16 cellular contexts compared by ENCODE assay signal in genomic region chr10:22628309-22628708, GRCh38.
A peak's percentile ranks its signal among the peaks of the same experiment; 100 is the strongest.
DNase-seq lines count a peak whose midpoint lies in the region; ATAC-seq and TF ChIP-seq lines count a peak whose summit lies in the region.
"Had no signal": no experiment of that assay in that cellular context is flagged by ENCODE, and none has a peak within 500 bp of the region (broad histone marks: within the 10 kb centered on the region; RNA-seq: fewer than 3 reads in every experiment).

No MANE protein-coding gene starts in this region.

- peak overlapping the region; percentile 80 for H3K27ac Mint-ChIP-seq in activated CD8-positive, alpha-beta memory T cell treated with anti-CD3 and anti-CD28 coated beads, Interleukin-2, amount 10 ng/mL, durations not matched to agents 7 days and 5 days
- H3K27ac Mint-ChIP-seq in T-cell = peak overlapping the region; percentile 98
- peak overlapping the region; percentile 93 for H3K27ac Mint-ChIP-seq in stimulated activated effector memory CD8-positive, alpha-beta T cell treated with anti-CD3 and anti-CD28 coated beads, Interleukin-12 subunit alpha, Interleukin-12 subunit beta, amount 100 ng/mL, for 72 hours
- H3K27ac Mint-ChIP-seq: nephron had no signal

- H3K27me3 ChIP-seq in left ventricle myocardium inferior (ENCODE audit: low read depth) = no peaks in the 10 kb centered on the region
- H3K27me3 ChIP-seq: gastrocnemius medialis had no signal

- H3K36me3 ChIP-seq in left ventricle myocardium inferior = no peaks in the 10 kb centered on the region
- H3K36me3 ChIP-seq: gastrocnemius medialis had no signal

- H3K27ac ChIP-seq in cingulate gyrus (ENCODE audit: low read depth, low read length) = peak overlapping the region; percentile 56
- no peak overlapping the region for H3K27ac ChIP-seq in left ventricle myocardium inferior (replicated peaks)
- H3K27ac ChIP-seq: epithelial cell of prostate, gastrocnemius medialis, psoas muscle had no signal

- CTCF ChIA-PET in activated CD8-positive, alpha-beta memory T cell treated with anti-CD3 and anti-CD28 coated beads, Interleukin-2, amount 10 ng/mL, durations not matched to agents 7 days and 5 days (lab: Charles Lee) = interaction anchor here (0.6 to 3.5 kb wide), 5 partner anchors 10 to 27 kb away, joined by 3 to 15 read pairs (median 4); no protein-coding TSS in a partner anchor
- CTCF ChIA-PET in T-cell (lab: Charles Lee) = interaction anchor here in 1 of 2 donors (1.1 to 2.5 kb wide), 2 partner anchors 9 to 11 kb away, joined by 5 to 7 read pairs; no protein-coding TSS in a partner anchor

- POLR2A ChIA-PET in T-cell (lab: Charles Lee) = interaction anchor here (0.6 to 1.1 kb wide), 2 partner anchors 17 to 625 kb away, joined by 6 to 10 read pairs; no protein-coding TSS in a partner anchor

- H3K9me3 ChIP-seq in left ventricle myocardium inferior (replicated peaks) = no peaks in the 10 kb centered on the region
- H3K9me3 ChIP-seq: gastrocnemius medialis, psoas muscle had no signal

- no peak for TF ChIP-seq CTCF in left ventricle myocardium inferior (IDR thresholded peaks at IDR 0.05; ENCODE audit: borderline replicate concordance)

- no peak overlapping the region for H3K4me3 ChIP-seq in left ventricle myocardium inferior
- H3K4me3 ChIP-seq: gastrocnemius medialis, lung, psoas muscle had no signal

- intact Hi-C loops in left ventricle myocardium inferior (cut with micrococcal nuclease) = no loop called here

- DNase-seq in activated CD8-positive, alpha-beta memory T cell treated with anti-CD3 and anti-CD28 coated beads, Interleukin-2, amount 10 ng/mL, durations not matched to agents 7 days and 5 days = no peak
- DNase-seq in activated CD8-positive, alpha-beta memory T cell treated with anti-CD3 and anti-CD28 coated beads, Interleukin-2, amount 50 U/mL, for 4 hours = no peak
- DNase-seq in T-cell (no peak), NCI-H1436 treated with DMSO at 0.1 percent for 48 hours (lab: John Stamatoyannopoulos, UW) (no peak), islet precursor cell (no peak), left ventricle myocardium inferior (no peak)
- no peak for DNase-seq in stimulated activated effector memory CD8-positive, alpha-beta T cell treated with anti-CD3 and anti-CD28 coated beads, Interleukin-12 subunit alpha, Interleukin-12 subunit beta, amount 100 ng/mL, for 72 hours (ENCODE audit: low spot score in 2 of 2)
- DNase-seq: anterior cingulate cortex, gastrocnemius medialis, NCI-H1092, NCI-H748 treated with DMSO at 0.1 percent for 48 hours, psoas muscle had no signal

- peaks cover 65% of the 10 kb centered on the region for H3K4me1 ChIP-seq in left ventricle myocardium inferior

- no peak for ATAC-seq in activated CD8-positive, alpha-beta memory T cell treated with anti-CD3 and anti-CD28 coated beads, Interleukin-2, amount 10 ng/mL, durations not matched to agents 7 days and 5 days
- no peak for ATAC-seq in T-cell (replicated peaks in 1 of 4)
- no peak for ATAC-seq in stimulated activated effector memory CD8-positive, alpha-beta T cell treated with anti-CD3 and anti-CD28 coated beads, Interleukin-12 subunit alpha, Interleukin-12 subunit beta, amount 100 ng/mL, for 72 hours
- ATAC-seq: gastrocnemius medialis, psoas muscle had no signal

- H3K27me3 Mint-ChIP-seq in activated CD8-positive, alpha-beta memory T cell treated with anti-CD3 and anti-CD28 coated beads, Interleukin-2, amount 10 ng/mL, durations not matched to agents 7 days and 5 days = no peaks in the 10 kb centered on the region
- H3K27me3 Mint-ChIP-seq in T-cell = no peaks in the 10 kb centered on the region

- peaks cover 85% of the 10 kb centered on the region for H3K4me1 Mint-ChIP-seq in activated CD8-positive, alpha-beta memory T cell treated with anti-CD3 and anti-CD28 coated beads, Interleukin-2, amount 10 ng/mL, durations not matched to agents 7 days and 5 days
- peaks cover 96 to 98% (median 97%) of the 10 kb centered on the region in 3 donors for H3K4me1 Mint-ChIP-seq in T-cell
- peaks cover 87% of the 10 kb centered on the region for H3K4me1 Mint-ChIP-seq in stimulated activated effector memory CD8-positive, alpha-beta T cell treated with anti-CD3 and anti-CD28 coated beads, Interleukin-12 subunit alpha, Interleukin-12 subunit beta, amount 100 ng/mL, for 72 hours

- no peak overlapping the region for H3K4me3 Mint-ChIP-seq in activated CD8-positive, alpha-beta memory T cell treated with anti-CD3 and anti-CD28 coated beads, Interleukin-2, amount 10 ng/mL, durations not matched to agents 7 days and 5 days
- H3K4me3 Mint-ChIP-seq in T-cell = peak overlapping the region in 2 of 3 donors; percentile 1 to 8
- peak overlapping the region; percentile 67 for H3K4me3 Mint-ChIP-seq in stimulated activated effector memory CD8-positive, alpha-beta T cell treated with anti-CD3 and anti-CD28 coated beads, Interleukin-12 subunit alpha, Interleukin-12 subunit beta, amount 100 ng/mL, for 72 hours
- H3K4me3 Mint-ChIP-seq: nephron had no signal

- H3K9me3 Mint-ChIP-seq in activated CD8-positive, alpha-beta memory T cell treated with anti-CD3 and anti-CD28 coated beads, Interleukin-2, amount 10 ng/mL, durations not matched to agents 7 days and 5 days (ENCODE audit: low read depth) = no peaks in the 10 kb centered on the region
- H3K9me3 Mint-ChIP-seq in T-cell = no peaks in the 10 kb centered on the region
- no peaks in the 10 kb centered on the region for H3K9me3 Mint-ChIP-seq in stimulated activated effector memory CD8-positive, alpha-beta T cell treated with anti-CD3 and anti-CD28 coated beads, Interleukin-12 subunit alpha, Interleukin-12 subunit beta, amount 100 ng/mL, for 72 hours
- H3K9me3 Mint-ChIP-seq: nephron had no signal

- peaks cover 9% of the 10 kb centered on the region for H3K36me3 Mint-ChIP-seq in activated CD8-positive, alpha-beta memory T cell treated with anti-CD3 and anti-CD28 coated beads, Interleukin-2, amount 10 ng/mL, durations not matched to agents 7 days and 5 days
- H3K36me3 Mint-ChIP-seq in T-cell = peaks cover 4% of the 10 kb centered on the region
- peaks cover 11% of the 10 kb centered on the region for H3K36me3 Mint-ChIP-seq in stimulated activated effector memory CD8-positive, alpha-beta T cell treated with anti-CD3 and anti-CD28 coated beads, Interleukin-12 subunit alpha, Interleukin-12 subunit beta, amount 100 ng/mL, for 72 hours
